8 cellular contexts compared by ENCODE assay signal in the genomic region with DNA sequence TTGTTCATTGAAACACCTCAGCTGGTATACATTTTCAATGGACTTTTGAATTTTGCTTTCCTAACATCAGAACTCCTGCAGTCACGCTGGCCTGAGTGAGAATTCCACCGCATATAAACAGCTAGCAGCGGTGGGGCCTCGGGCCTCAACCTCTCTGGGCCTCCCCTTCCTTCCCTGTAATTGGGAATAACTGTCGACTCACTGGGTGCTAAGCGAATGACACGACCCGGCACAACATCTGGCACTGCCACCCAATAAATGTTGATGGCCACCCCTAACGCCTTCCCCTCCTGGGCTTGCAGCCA. TPM values are rescaled to one million over a fixed set of nuclear protein-coding genes. Genes with fewer than 3 reads are reported as not detected.
DNase-seq lines count a peak whose midpoint lies in the region; ATAC-seq and TF ChIP-seq lines count a peak whose summit lies in the region.

No MANE protein-coding gene starts in this region.

- H3K4me3 ChIP-seq in SU-DHL-6 (ENCODE audit: insufficient read depth, low read length, poor library complexity, severe bottlenecking) = peak overlapping the region; percentile 60
- H3K4me3 ChIP-seq in gastroesophageal sphincter = peak overlapping the region; percentile 80 to 90
- H3K4me3 ChIP-seq in retinal pigment epithelial cell (ENCODE audit: low read length) = peak overlapping the region; percentile 61

- TF ChIP-seq EP300 in gastroesophageal sphincter (IDR thresholded peaks at IDR 0.05) = no peak

- TF ChIP-seq CTCF in SU-DHL-6 (IDR thresholded peaks at IDR 0.05; ENCODE audit: insufficient read depth, low read length, poor library complexity, severe bottlenecking) = no peak
- TF ChIP-seq CTCF in gastroesophageal sphincter (IDR thresholded peaks at IDR 0.05) = no peak
- no peak for TF ChIP-seq CTCF in retinal pigment epithelial cell (conservative IDR thresholded peaks at IDR 0.05; ENCODE audit: low read depth, low read length)

- H3K9me3 ChIP-seq in SU-DHL-6 (ENCODE audit: insufficient read depth, low read length) (no peaks in the 10 kb centered on the region), gastroesophageal sphincter (no peaks in the 10 kb centered on the region)

- WGBS in gastroesophageal sphincter (ENCODE audit: low coverage in 1 of 2), 2 donors = 2% methylated on average over 6 of the region's 9 CpGs; no CpG with 5 or more reads in 1 of the 2 donors

- no peaks in the 10 kb centered on the region for H3K79me2 ChIP-seq in SU-DHL-6 (ENCODE audit: insufficient read depth, low read length)

- peaks cover 0 to 27% (median 7%) of the 10 kb centered on the region in 3 donors for H3K4me1 ChIP-seq in gastroesophageal sphincter

- H3K9me2 ChIP-seq in SU-DHL-6 (replicated peaks; ENCODE audit: insufficient read depth, low read length) = no peaks in the 10 kb centered on the region

- no peak for DNase-seq in retinal pigment epithelial cell (ENCODE audit: low read depth)

- ATAC-seq in GM19455 (IDR thresholded peaks at IDR 0.05; ENCODE audit: unreplicated experiment) (peak; percentile 25), gastroesophageal sphincter (no peak), HG02623 (IDR thresholded peaks at IDR 0.05; ENCODE audit: unreplicated experiment) (no peak), HG03175 (IDR thresholded peaks at IDR 0.05; ENCODE audit: unreplicated experiment) (no peak), GM21576 (IDR thresholded peaks at IDR 0.05; ENCODE audit: unreplicated experiment) (no peak), GM21528 (IDR thresholded peaks at IDR 0.05; ENCODE audit: low FRiP score, unreplicated experiment) (no peak)

- H3K27ac ChIP-seq in SU-DHL-6 (ENCODE audit: low read depth, low read length) = peak overlapping the region; percentile 55
- H3K27ac ChIP-seq in gastroesophageal sphincter = peak overlapping the region; percentile 74 to 94 (median 92)

- no peaks in the 10 kb centered on the region for H3K36me3 ChIP-seq in SU-DHL-6 (ENCODE audit: low read length)
- peaks cover 0 to 36% of the 10 kb centered on the region in 2 donors for H3K36me3 ChIP-seq in gastroesophageal sphincter

- TF ChIP-seq POLR2A in gastroesophageal sphincter (IDR thresholded peaks at IDR 0.05) = no peak

- no peaks in the 10 kb centered on the region for H3K27me3 ChIP-seq in SU-DHL-6 (ENCODE audit: low read length)
- no peaks in the 10 kb centered on the region for H3K27me3 ChIP-seq in gastroesophageal sphincter

- peak overlapping the region; percentile 58 for H3K4me2 ChIP-seq in SU-DHL-6 (ENCODE audit: low read depth, low read length, poor library complexity, severe bottlenecking)

- peak overlapping the region; percentile 90 for H2AFZ ChIP-seq in SU-DHL-6 (ENCODE audit: low read depth, low read length, severe bottlenecking)

- peaks cover 5% of the 10 kb centered on the region; the same call in 1 of the 2 replicates for H3F3A ChIP-seq in SU-DHL-6 (ENCODE audit: insufficient read depth)

- H3K9ac ChIP-seq in SU-DHL-6 (ENCODE audit: low read length) = peak overlapping the region; percentile 81

- no peaks in the 10 kb centered on the region for H4K20me1 ChIP-seq in SU-DHL-6 (ENCODE audit: low read depth, low read length)

RNA-seq across cellular contexts. Expression of gene RCC1L, which starts 0.7 kb away (rescaled TPM):
- 10 to 100 TPM; 49.5 to 75.0 (median 60.8) TPM for total RNA-seq in gastroesophageal sphincter

RNA-seq across cellular contexts. Expression of gene GTF2IRD2B, which starts 19.5 kb away (rescaled TPM):
- total RNA-seq in gastroesophageal sphincter = 100 to 1,000 TPM in 1 of 4 donors, 10 to 100 TPM in 3; 60.1 to 106 (median 71.2) TPM
